19 cellular contexts compared by ENCODE assay signal in genomic region chr1:19110266-19110927, GRCh38.
"Had no signal": no experiment of that assay in that cellular context is flagged by ENCODE, and none has a peak within 500 bp of the region (broad histone marks: within the 10 kb centered on the region; RNA-seq: fewer than 3 reads in every experiment).

No MANE protein-coding gene starts in this region.

- H3K27me3 ChIP-seq: gastroesophageal sphincter, tibial nerve, uterus had no signal

- H3K4me1 Mint-ChIP-seq: neural crest cell, WTC11 had no signal

- H3K27ac Mint-ChIP-seq: WTC11 had no signal

- H3K9me3 ChIP-seq: gastroesophageal sphincter, tibial nerve, uterus had no signal

- H3K9me3 Mint-ChIP-seq: neural crest cell, WTC11 had no signal

- ATAC-seq: activated CD8-positive, alpha-beta T cell treated with anti-CD3 and anti-CD28 coated beads, Interleukin-2, amount 10 ng/mL, durations not matched to agents 7 days and 5 days; gastroesophageal sphincter; left ventricle myocardium superior; T-helper 17 cell; WTC11 had no signal

- H3K36me3 ChIP-seq: uterus had no signal

- H3K27ac ChIP-seq: gastroesophageal sphincter, parathyroid adenoma, tibial nerve, uterus had no signal

- H2AFZ ChIP-seq: parathyroid adenoma had no signal

- H3K9ac ChIP-seq: parathyroid adenoma had no signal

- H3K4me1 ChIP-seq: gastroesophageal sphincter, parathyroid adenoma, tibial nerve, uterus had no signal

- FAIRE-seq: bronchial epithelial cell, small intestine, TTC549 had no signal

- H3K4me3 Mint-ChIP-seq: activated CD8-positive, alpha-beta T cell treated with anti-CD3 and anti-CD28 coated beads, Interleukin-2, amount 10 ng/mL, durations not matched to agents 7 days and 5 days; neural crest cell; T-helper 17 cell; WTC11 had no signal

- H3K27me3 Mint-ChIP-seq: T-helper 17 cell had no signal

- DNase-seq: activated CD4-positive, alpha-beta T cell treated with anti-CD3 and anti-CD28 coated beads for 48 hours; activated CD8-positive, alpha-beta T cell treated with anti-CD3 and anti-CD28 coated beads, Interleukin-2, amount 10 ng/mL, durations not matched to agents 7 days and 5 days; activated naive CD4-positive, alpha-beta T cell treated with Interleukin-2 at 50 U/mL for 16 hours; aorta; erythroblast; left ventricle myocardium superior; mesendoderm; small intestine; stimulated activated CD4-positive, alpha-beta T cell treated with anti-CD3 and anti-CD28 coated beads, Interleukin-4, amount 100 ng/mL, for 24 hours; stimulated activated naive CD4-positive, alpha-beta T cell; T-helper 17 cell; uterus had no signal

- H3K79me2 ChIP-seq: parathyroid adenoma had no signal

- H3K4me3 ChIP-seq: gastroesophageal sphincter, tibial nerve, uterus had no signal
